In genomic region chr5:138664276-138664943, GRCh38 we compare ENCODE assay signal across 11 cellular contexts.
DNase-seq lines count a peak whose midpoint lies in the region; ATAC-seq and TF ChIP-seq lines count a peak whose summit lies in the region.
"Had no signal": no experiment of that assay in that cellular context is flagged by ENCODE, and none has a peak within 500 bp of the region (broad histone marks: within the 10 kb centered on the region; RNA-seq: fewer than 3 reads in every experiment).

No MANE protein-coding gene starts in this region.

- intact Hi-C loops in left ventricle myocardium inferior (cut with micrococcal nuclease) (no loop called here), cardiac septum (cut with DNase I) (no loop called here), posterior vena cava (cut with DNase I) (no loop called here)

- ATAC-seq in foreskin keratinocyte: peak; percentile 92
- ATAC-seq in HG02852 (IDR thresholded peaks at IDR 0.05; ENCODE audit: unreplicated experiment): no peak

- no peak for DNase-seq in left ventricle myocardium inferior
- no peak for DNase-seq in cardiac septum (ENCODE audit: low spot score)
- peak; percentile 82 for DNase-seq in WERI-Rb-1
- peak; percentile 88 to 94 for DNase-seq in foreskin keratinocyte
- DNase-seq in suprapubic skin (ENCODE audit: low spot score in 2 of 2): peak in 1 of 2 donors; percentile 48
- no peak for DNase-seq in NCI-H1092 treated with DMSO at 0.1 percent for 48 hours (lab: John Stamatoyannopoulos, UW)
- no peak for DNase-seq in posterior vena cava (ENCODE audit: low spot score)
- DNase-seq: activated naive CD4-positive, alpha-beta T cell treated with anti-CD3 and anti-CD28 coated beads, Interleukin-2, amount 10 ng/mL, durations not matched to agents 7 days and 5 days; CD4-positive, CD25-positive, alpha-beta regulatory T cell; erythroblast had no signal

- no peak overlapping the region for H3K4me3 ChIP-seq in left ventricle myocardium inferior
- H3K4me3 ChIP-seq in WERI-Rb-1 (ENCODE audit: low read depth, low read length): 0 out of 2 replicates have a peak overlapping the region, but pooled peaks have one; percentile 0
- no peak overlapping the region for H3K4me3 ChIP-seq in suprapubic skin

- no peak for TF ChIP-seq EP300 in suprapubic skin (IDR thresholded peaks at IDR 0.05)

- WGBS in suprapubic skin: 62% methylated on average over 9 of the region's 9 CpGs

- no peaks in the 10 kb centered on the region for H3K27me3 ChIP-seq in left ventricle myocardium inferior (ENCODE audit: low read depth)
- H3K27me3 ChIP-seq in WERI-Rb-1 (ENCODE audit: insufficient read depth, low read depth, severe bottlenecking): no peaks in the 10 kb centered on the region
- no peaks in the 10 kb centered on the region for H3K27me3 ChIP-seq in foreskin keratinocyte
- H3K27me3 ChIP-seq in suprapubic skin: no peaks in the 10 kb centered on the region

- H3K9me3 ChIP-seq in left ventricle myocardium inferior (replicated peaks) (no peaks in the 10 kb centered on the region), WERI-Rb-1 (ENCODE audit: severe bottlenecking) (no peaks in the 10 kb centered on the region), suprapubic skin (no peaks in the 10 kb centered on the region)

- TF ChIP-seq CTCF in left ventricle myocardium inferior (IDR thresholded peaks at IDR 0.05; ENCODE audit: borderline replicate concordance): no peak
- TF ChIP-seq CTCF in WERI-Rb-1 (IDR thresholded peaks at IDR 0.05; ENCODE audit: low read depth, low read length): no peak
- TF ChIP-seq CTCF in foreskin keratinocyte (conservative IDR thresholded peaks at IDR 0.05): peak; percentile 12
- no peak for TF ChIP-seq CTCF in suprapubic skin (IDR thresholded peaks at IDR 0.05)

- H3K27ac ChIP-seq in left ventricle myocardium inferior (replicated peaks) (peak overlapping the region; percentile 1), WERI-Rb-1 (peak overlapping the region; percentile 92), foreskin keratinocyte (peak overlapping the region; percentile 70), suprapubic skin (peak overlapping the region; percentile 3)

- H3K4me1 ChIP-seq in left ventricle myocardium inferior (peaks cover 70% of the 10 kb centered on the region), foreskin keratinocyte (peaks cover 21% of the 10 kb centered on the region), suprapubic skin (peaks cover 43% of the 10 kb centered on the region)

- H3K36me3 ChIP-seq in left ventricle myocardium inferior: no peaks in the 10 kb centered on the region
- H3K36me3 ChIP-seq in WERI-Rb-1: no peaks in the 10 kb centered on the region
- no peaks in the 10 kb centered on the region for H3K36me3 ChIP-seq in suprapubic skin

- TF ChIP-seq POLR2A in suprapubic skin (IDR thresholded peaks at IDR 0.05): no peak

Comparison
In these comparisons a context has a peak if more than half of its experiments do, and no peak if none do; other contexts are left out.
1. DNase-seq: peak in WERI-Rb-1 (single experiment) and foreskin keratinocyte (2 of 2); none in left ventricle myocardium inferior (single experiment), cardiac septum (single experiment), NCI-H1092 treated with DMSO at 0.1 percent for 48 hours (single experiment) and posterior vena cava (single experiment).
2. H3K27ac ChIP-seq: peak in every context shown above with its lines; median percentile 92 in WERI-Rb-1; 70 in foreskin keratinocyte; 3 in suprapubic skin; 1 in left ventricle myocardium inferior.